In the genomic region with DNA sequence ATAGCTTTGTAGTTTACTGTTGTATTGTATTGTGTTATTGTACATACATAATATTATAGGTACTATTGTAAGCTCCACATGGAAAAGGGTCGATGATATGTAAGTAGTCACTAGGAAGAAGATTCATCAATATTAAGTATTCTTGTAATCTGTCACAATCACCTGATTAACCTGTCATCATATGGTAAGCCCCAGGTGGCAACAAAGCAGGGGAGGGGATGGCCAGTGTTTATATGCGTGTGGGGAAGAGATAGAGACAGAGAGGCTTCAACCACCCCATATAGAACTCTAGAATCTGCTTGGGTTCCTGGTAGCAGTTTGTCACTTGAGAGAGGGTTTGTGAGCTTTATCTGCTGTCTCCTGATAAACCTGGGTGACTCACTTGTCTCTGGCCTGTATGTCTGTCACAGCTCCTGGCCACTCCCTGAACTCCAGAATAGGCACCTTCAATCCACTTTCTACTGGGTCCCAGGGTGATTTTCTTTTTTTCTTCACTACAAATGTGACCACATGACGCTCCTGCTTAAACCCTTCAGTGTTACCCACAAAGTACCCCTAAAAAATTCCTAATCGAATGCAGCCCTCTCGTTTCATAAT, we compare ENCODE assay signal across 27 cellular contexts. TPM values are rescaled to one million over a fixed set of nuclear protein-coding genes. Genes with fewer than 3 reads are reported as not detected.
DNase-seq lines count a peak whose midpoint lies in the region; ATAC-seq and TF ChIP-seq lines count a peak whose summit lies in the region.
"Had no signal": no experiment of that assay in that cellular context is flagged by ENCODE, and none has a peak within 500 bp of the region (broad histone marks: within the 10 kb centered on the region; RNA-seq: fewer than 3 reads in every experiment).

No MANE protein-coding gene starts in this region.

- intact Hi-C loops in heart left ventricle (cut with DNase I) = no loop called here
- intact Hi-C loops in cardiac septum (cut with DNase I) = no loop called here
- intact Hi-C loops in gastrocnemius medialis (cut with DNase I; ENCODE audit: low total_unique reads) = loop anchor here (5.0 to 10.0 kb wide), 2 partner anchors 133 to 384 kb away; no protein-coding TSS in a partner anchor

- H3K4me3 ChIP-seq in heart left ventricle = no peak overlapping the region
- no peak overlapping the region for H3K4me3 ChIP-seq in epithelial cell of esophagus (ENCODE audit: low read length)
- no peak overlapping the region for H3K4me3 ChIP-seq in gastrocnemius medialis
- H3K4me3 ChIP-seq: GM23248, lower lobe of right lung, SK-N-MC, spleen had no signal

- H3K36me3 ChIP-seq in heart left ventricle (no peaks in the 10 kb centered on the region), gastrocnemius medialis (no peaks in the 10 kb centered on the region)
- H3K36me3 ChIP-seq: lower lobe of right lung, spleen had no signal

- H3K9me3 Mint-ChIP-seq in immature natural killer cell = no peaks in the 10 kb centered on the region
- H3K9me3 Mint-ChIP-seq: activated naive CD8-positive, alpha-beta T cell treated with anti-CD3 and anti-CD28 coated beads, Interleukin-2, amount 10 ng/mL, durations not matched to agents 7 days and 5 days; activated T-cell treated with anti-CD3 and anti-CD28 coated beads, Interleukin-2, amount 50 U/mL, for 24 hours; central memory CD8-positive, alpha-beta T cell; nephron; type B pancreatic cell had no signal

- TF ChIP-seq CTCF in heart left ventricle (IDR thresholded peaks at IDR 0.05) (no peak), epithelial cell of esophagus (IDR thresholded peaks at IDR 0.05; ENCODE audit: insufficient read depth, low read depth, low read length, missing control alignments) (no peak), gastrocnemius medialis (IDR thresholded peaks at IDR 0.05 in 4 of 5, conservative IDR thresholded peaks at IDR 0.05 in 1 of 5) (no peak)

- peaks cover 0 to 6% (median 3%) of the 10 kb centered on the region in 3 donors for H3K27me3 Mint-ChIP-seq in immature natural killer cell (ENCODE audit: low read depth in 3 of 3)
- H3K27me3 Mint-ChIP-seq: activated naive CD8-positive, alpha-beta T cell treated with anti-CD3 and anti-CD28 coated beads, Interleukin-2, amount 10 ng/mL, durations not matched to agents 7 days and 5 days; activated T-cell treated with anti-CD3 and anti-CD28 coated beads, Interleukin-2, amount 50 U/mL, for 24 hours; central memory CD8-positive, alpha-beta T cell; T-helper 17 cell; type B pancreatic cell had no signal

- H3K27ac ChIP-seq in heart left ventricle = no peak overlapping the region
- H3K27ac ChIP-seq in gastrocnemius medialis = peak overlapping the region; percentile 42 to 79 (median 60)
- H3K27ac ChIP-seq: GM23248, lower lobe of right lung, SK-N-MC, spleen had no signal

- 45 to 66% (median 51%) methylated on average over 5 of the region's 5 CpGs for WGBS in heart left ventricle, 4 donors

- no peaks in the 10 kb centered on the region for H3K27me3 ChIP-seq in heart left ventricle
- H3K27me3 ChIP-seq in gastrocnemius medialis = no peaks in the 10 kb centered on the region
- H3K27me3 ChIP-seq: spleen had no signal

- H3K4me3 Mint-ChIP-seq in immature natural killer cell = no peak overlapping the region
- H3K4me3 Mint-ChIP-seq: activated CD4-positive, alpha-beta T cell treated with anti-CD3 and anti-CD28 coated beads, Interleukin-2, amount 10 ng/mL, durations not matched to agents 24 days and 14 days; activated naive CD8-positive, alpha-beta T cell treated with anti-CD3 and anti-CD28 coated beads, Interleukin-2, amount 10 ng/mL, durations not matched to agents 7 days and 5 days; activated T-cell treated with anti-CD3 and anti-CD28 coated beads, Interleukin-2, amount 50 U/mL, for 24 hours; central memory CD8-positive, alpha-beta T cell; nephron; T-helper 17 cell; type B pancreatic cell had no signal

- H3K4me1 Mint-ChIP-seq in immature natural killer cell = no peaks in the 10 kb centered on the region
- H3K4me1 Mint-ChIP-seq: activated CD4-positive, alpha-beta T cell treated with anti-CD3 and anti-CD28 coated beads, Interleukin-2, amount 10 ng/mL, durations not matched to agents 24 days and 14 days; activated naive CD8-positive, alpha-beta T cell treated with anti-CD3 and anti-CD28 coated beads, Interleukin-2, amount 10 ng/mL, durations not matched to agents 7 days and 5 days; central memory CD8-positive, alpha-beta T cell; T-helper 17 cell had no signal

- in situ Hi-C loops in gastrocnemius medialis (cut with MboI; ENCODE audit: low sequenced_read_pairs in 4 of 4) = no loop called here

- H3K27ac Mint-ChIP-seq in immature natural killer cell = no peak overlapping the region
- H3K27ac Mint-ChIP-seq: activated CD4-positive, alpha-beta T cell treated with anti-CD3 and anti-CD28 coated beads, Interleukin-2, amount 10 ng/mL, durations not matched to agents 24 days and 14 days; activated naive CD8-positive, alpha-beta T cell treated with anti-CD3 and anti-CD28 coated beads, Interleukin-2, amount 10 ng/mL, durations not matched to agents 7 days and 5 days; activated T-cell treated with anti-CD3 and anti-CD28 coated beads, Interleukin-2, amount 50 U/mL, for 24 hours; nephron; T-helper 17 cell; type B pancreatic cell had no signal

- ATAC-seq in heart left ventricle = peak in 3 of 4 donors; percentile 61 to 85 (median 75)
- ATAC-seq in gastrocnemius medialis = peak in 1 of 2 donors; percentile 59
- ATAC-seq: lower lobe of right lung, T-helper 17 cell had no signal

- H3K9me3 ChIP-seq in heart left ventricle = no peaks in the 10 kb centered on the region
- H3K9me3 ChIP-seq in gastrocnemius medialis = no peaks in the 10 kb centered on the region
- H3K9me3 ChIP-seq: lower lobe of right lung, spleen had no signal

- DNase-seq in heart left ventricle (no peak), cardiac septum (ENCODE audit: low spot score) (no peak), RPMI8226 (peak; percentile 71), epithelial cell of esophagus (ENCODE audit: low read depth) (peak; percentile 19), gastrocnemius medialis (no peak), EL (no peak), immature natural killer cell (no peak), NCI-H187 (lab: John Stamatoyannopoulos, UW) (no peak)
- DNase-seq: activated CD4-positive, alpha-beta T cell treated with anti-CD3 and anti-CD28 coated beads, Interleukin-2, amount 10 ng/mL, durations not matched to agents 24 days and 14 days; activated gamma-delta T cell; activated naive CD8-positive, alpha-beta T cell treated with anti-CD3 and anti-CD28 coated beads, Interleukin-2, amount 10 ng/mL, durations not matched to agents 7 days and 5 days; activated T-cell treated with anti-CD3 and anti-CD28 coated beads, Interleukin-2, amount 50 U/mL, for 24 hours; dermis blood vessel endothelial cell; DMS79; GM23248; kidney; lower lobe of right lung; NCI-H1092; NCI-H187 treated with DMSO at 0.1 percent for 48 hours; NCI-H524; retina; spleen; T-helper 17 cell had no signal

- peaks cover 0 to 21% (median 0%) of the 10 kb centered on the region in 12 donors for H3K4me1 ChIP-seq in heart left ventricle
- H3K4me1 ChIP-seq in gastrocnemius medialis = peaks cover 26 to 28% of the 10 kb centered on the region in 2 donors

- TF ChIP-seq POLR2A in heart left ventricle (IDR thresholded peaks at IDR 0.05) = no peak
- TF ChIP-seq POLR2A in gastrocnemius medialis (IDR thresholded peaks at IDR 0.05) = no peak

- no peaks in the 10 kb centered on the region for H3K36me3 Mint-ChIP-seq in immature natural killer cell
- H3K36me3 Mint-ChIP-seq: activated naive CD8-positive, alpha-beta T cell treated with anti-CD3 and anti-CD28 coated beads, Interleukin-2, amount 10 ng/mL, durations not matched to agents 7 days and 5 days; type B pancreatic cell had no signal

RNA-seq across cellular contexts. Expression of gene CPEB4, which starts 48.9 kb away (rescaled TPM):
- 100 to 1,000 TPM; 104 to 217 (median 172) TPM for total RNA-seq in heart left ventricle
- 100 to 1,000 TPM in 1 of 2 donors, 10 to 100 TPM in 1; 28.7 to 158 TPM for polyA plus RNA-seq in heart left ventricle
- total RNA-seq in cardiac septum = 187 TPM
- total RNA-seq in gastrocnemius medialis = 100 to 1,000 TPM in 2 of 4 donors, 10 to 100 TPM in 2; 97.8 to 109 (median 102) TPM
- polyA plus RNA-seq in immature natural killer cell = 1 to 10 TPM in 2 of 3 donors, under 1 TPM in 1; 0.51 to 5.9 (median 3.0) TPM

Comparison
In these comparisons a context has a peak if more than half of its experiments do, and no peak if none do; other contexts are left out.
1. DNase-seq: peak in RPMI8226 (single experiment) and epithelial cell of esophagus (single experiment); none in heart left ventricle (0 of 5), cardiac septum (single experiment), gastrocnemius medialis (0 of 2), EL (single experiment), immature natural killer cell (0 of 3) and NCI-H187 (0 of 2).
2. H3K27ac ChIP-seq: peak in gastrocnemius medialis (4 of 4); none in heart left ventricle (0 of 12).